In the genomic region with DNA sequence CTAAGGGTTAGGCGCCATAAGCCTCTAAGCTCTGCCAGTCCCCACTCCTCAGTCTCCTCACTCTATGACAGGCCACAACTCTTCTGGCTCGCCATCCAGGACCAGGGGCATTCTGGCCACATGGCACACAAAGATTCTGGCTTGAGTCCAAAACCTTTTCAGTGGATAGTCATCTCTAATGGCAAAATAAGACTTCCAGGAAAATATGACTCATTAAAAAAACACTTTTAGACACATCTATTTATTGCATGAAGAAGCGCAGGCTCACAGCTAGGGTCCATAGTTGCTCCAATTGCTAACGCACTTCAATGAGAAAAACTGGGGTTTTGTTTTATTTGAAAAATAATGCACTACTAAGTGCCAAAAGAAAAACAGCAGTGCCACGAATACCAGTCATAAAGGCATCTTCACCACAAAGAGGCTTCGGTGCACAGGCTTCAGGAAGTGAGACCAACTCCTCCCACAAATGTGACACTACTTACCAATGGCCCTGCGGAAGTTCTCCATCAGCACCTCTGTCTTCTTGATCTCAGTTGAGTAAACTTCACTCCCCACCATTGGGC, we compare ENCODE assay signal across 8 cellular contexts. TPM values are rescaled to one million over a fixed set of nuclear protein-coding genes. Genes with fewer than 3 reads are reported as not detected.
DNase-seq lines count a peak whose midpoint lies in the region; ATAC-seq, FAIRE-seq and TF ChIP-seq lines count a peak whose summit lies in the region.
"Had no signal": no experiment of that assay in that cellular context is flagged by ENCODE, and none has a peak within 500 bp of the region (broad histone marks: within the 10 kb centered on the region; RNA-seq: fewer than 3 reads in every experiment).

No MANE protein-coding gene starts in this region.

- no peaks in the 10 kb centered on the region for H3K9me3 ChIP-seq in astrocyte (ENCODE audit: insufficient read depth, low read depth, low read length)
- H3K9me3 ChIP-seq in kidney (ENCODE audit: control insufficient read depth in 1 of 2, low read length in 2 of 2), result no peaks in the 10 kb centered on the region
- H3K9me3 ChIP-seq: Peyer's patch had no signal

- peaks cover 26% of the 10 kb centered on the region for H3K79me2 ChIP-seq in astrocyte (ENCODE audit: insufficient read depth, low read length)

- H4K20me1 ChIP-seq in astrocyte (ENCODE audit: insufficient read depth, low read length), result no peaks in the 10 kb centered on the region

- H3K4me3 Mint-ChIP-seq in astrocyte (ENCODE audit: unreplicated experiment) (no peak overlapping the region), nephron progenitor cell (no peak overlapping the region)

- peak overlapping the region; percentile 14 for H2AFZ ChIP-seq in astrocyte (ENCODE audit: low read depth, low read length)

- H3K27ac Mint-ChIP-seq in astrocyte (ENCODE audit: unreplicated experiment) (peak overlapping the region; percentile 71), nephron progenitor cell (peak overlapping the region; percentile 50)

- peaks cover 12% of the 10 kb centered on the region for H3K36me3 Mint-ChIP-seq in astrocyte (ENCODE audit: low read depth, unreplicated experiment)
- peaks cover 64% of the 10 kb centered on the region for H3K36me3 Mint-ChIP-seq in nephron progenitor cell (ENCODE audit: low read depth)

- peak; percentile 95 for FAIRE-seq in RCC 7860 (lab: Jason Lieb, UNC)
- FAIRE-seq in astrocyte (lab: Jason Lieb, UNC), result peak; percentile 71
- FAIRE-seq in kidney (lab: Jason Lieb, UNC), result no peak

- H3K9ac ChIP-seq in astrocyte (ENCODE audit: low read length), result peak overlapping the region; percentile 14
- H3K9ac ChIP-seq in kidney (ENCODE audit: low read length in 2 of 2), result no peak overlapping the region

- H3K4me1 Mint-ChIP-seq in astrocyte (ENCODE audit: low read depth, unreplicated experiment), result peaks cover 21% of the 10 kb centered on the region
- peaks cover 30% of the 10 kb centered on the region for H3K4me1 Mint-ChIP-seq in nephron progenitor cell

- H3K4me3 ChIP-seq in astrocyte (ENCODE audit: insufficient read depth, low read depth, low read length) (no peak overlapping the region), kidney (ENCODE audit: low read length in 2 of 2) (no peak overlapping the region)
- H3K4me3 ChIP-seq: Peyer's patch had no signal

- H3K36me3 ChIP-seq in astrocyte (ENCODE audit: insufficient read depth, low read length), result no peaks in the 10 kb centered on the region
- peaks cover 8% of the 10 kb centered on the region in 2 donors for H3K36me3 ChIP-seq in kidney (ENCODE audit: control insufficient read depth in 1 of 2, insufficient read depth in 2 of 2, low read length in 2 of 2)

- no peaks in the 10 kb centered on the region for H3K27me3 ChIP-seq in astrocyte (ENCODE audit: insufficient read depth, low read length)
- H3K27me3 ChIP-seq: Peyer's patch had no signal

- peaks cover 13% of the 10 kb centered on the region for H3K4me1 ChIP-seq in astrocyte (ENCODE audit: insufficient read depth, low read length)
- peaks cover 3 to 4% of the 10 kb centered on the region in 2 donors for H3K4me1 ChIP-seq in kidney (ENCODE audit: control insufficient read depth in 1 of 2, insufficient read depth in 1 of 2, low read depth in 1 of 2, low read length in 2 of 2)

- intact Hi-C loops in kidney (cut with DNase I) (no loop called here), cardiac septum (cut with DNase I) (no loop called here)

- peak overlapping the region; percentile 60 for H3K4me2 ChIP-seq in astrocyte (ENCODE audit: low read length)

- H3K9me3 Mint-ChIP-seq in astrocyte (ENCODE audit: unreplicated experiment), result no peaks in the 10 kb centered on the region
- H3K9me3 Mint-ChIP-seq in nephron progenitor cell, result no peaks in the 10 kb centered on the region

- peak; percentile 86 for DNase-seq in H4 (ENCODE audit: low spot score)
- peak; percentile 94 for DNase-seq in RCC 7860 (ENCODE audit: low spot score)
- peak; percentile 88 for DNase-seq in astrocyte (ENCODE audit: low read depth)
- DNase-seq in nephron progenitor cell, result no peak
- DNase-seq in kidney, result no peak
- no peak for DNase-seq in cardiac septum (ENCODE audit: low spot score)

- TF ChIP-seq CTCF in astrocyte (IDR thresholded peaks at IDR 0.05; ENCODE audit: insufficient read depth, low read depth, low read length), result no peak
- no peak for TF ChIP-seq CTCF in nephron progenitor cell (IDR thresholded peaks at IDR 0.05)
- TF ChIP-seq CTCF in kidney (IDR thresholded peaks at IDR 0.05; ENCODE audit: borderline replicate concordance, extremely low read depth, insufficient read depth), result no peak

- H3K27ac ChIP-seq in astrocyte (ENCODE audit: low read depth, low read length), result peak overlapping the region; percentile 59
- no peak overlapping the region for H3K27ac ChIP-seq in kidney (ENCODE audit: low read depth in 2 of 2, low read length in 2 of 2)

- ATAC-seq in HG03025 (IDR thresholded peaks at IDR 0.05; ENCODE audit: low FRiP score, unreplicated experiment), result no peak

- H3K27me3 Mint-ChIP-seq in astrocyte (ENCODE audit: low read depth, unreplicated experiment) (no peaks in the 10 kb centered on the region), nephron progenitor cell (ENCODE audit: low read depth, poor library complexity) (no peaks in the 10 kb centered on the region)

RNA-seq across cellular contexts. Expression of gene RUVBL1, which starts 11.1 kb away (rescaled TPM):
- 131 and 136 TPM in 2 replicates for total RNA-seq in H4 (2014; rRNA removed; shearing (Covaris generic))
- 39.7 and 43.0 TPM in 2 replicates for total RNA-seq in astrocyte
- total RNA-seq in kidney, result 32.7 TPM
- 41.9 TPM for polyA plus RNA-seq in kidney (ENCODE audit: insufficient read depth, low read depth, low replicate concordance)
- 19.7 TPM for total RNA-seq in cardiac septum

RNA-seq across cellular contexts. Expression of gene EEFSEC, which starts 40.8 kb away (rescaled TPM):
- total RNA-seq in H4 (2014; rRNA removed; shearing (Covaris generic)), result 4.3 and 6.1 TPM in 2 replicates
- 6.1 and 6.3 TPM in 2 replicates for total RNA-seq in astrocyte
- 15.2 TPM for total RNA-seq in kidney
- polyA plus RNA-seq in kidney (ENCODE audit: insufficient read depth, low read depth, low replicate concordance), result 23.2 TPM
- total RNA-seq in cardiac septum, result 19.3 TPM

Comparison
In these comparisons a context has a peak if more than half of its experiments do, and no peak if none do; other contexts are left out.
1. DNase-seq: peak in H4 (single experiment), RCC 7860 (single experiment) and astrocyte (single experiment); none in nephron progenitor cell (single experiment), kidney (single experiment) and cardiac septum (single experiment).